In genomic region chr9:75866273-75866871, GRCh38 we compare ENCODE assay signal across 1 cellular context.
A peak's percentile ranks its signal among the peaks of the same experiment; 100 is the strongest.
TF ChIP-seq lines count a peak whose summit lies in the region.

No MANE protein-coding gene starts in this region.

TF ChIP-seq in GM12878, 131 proteins besides CTCF, POLR2A, EP300 and RAD21:
- TF ChIP-seq SMC3 (IDR thresholded peaks at IDR 0.05; ENCODE audit: borderline replicate concordance, low read length) (peak; percentile 60; the same call in 1 of the 2 replicates), CBX5 (IDR thresholded peaks at IDR 0.05; ENCODE audit: low read depth) (no peak), HDAC6 (IDR thresholded peaks at IDR 0.05; ENCODE audit: unreplicated experiment) (no peak), BCL11A (IDR thresholded peaks at IDR 0.05; ENCODE audit: low read depth, low read length) (no peak), ZBTB33 (IDR thresholded peaks at IDR 0.05) (no peak)
